In the genomic region with DNA sequence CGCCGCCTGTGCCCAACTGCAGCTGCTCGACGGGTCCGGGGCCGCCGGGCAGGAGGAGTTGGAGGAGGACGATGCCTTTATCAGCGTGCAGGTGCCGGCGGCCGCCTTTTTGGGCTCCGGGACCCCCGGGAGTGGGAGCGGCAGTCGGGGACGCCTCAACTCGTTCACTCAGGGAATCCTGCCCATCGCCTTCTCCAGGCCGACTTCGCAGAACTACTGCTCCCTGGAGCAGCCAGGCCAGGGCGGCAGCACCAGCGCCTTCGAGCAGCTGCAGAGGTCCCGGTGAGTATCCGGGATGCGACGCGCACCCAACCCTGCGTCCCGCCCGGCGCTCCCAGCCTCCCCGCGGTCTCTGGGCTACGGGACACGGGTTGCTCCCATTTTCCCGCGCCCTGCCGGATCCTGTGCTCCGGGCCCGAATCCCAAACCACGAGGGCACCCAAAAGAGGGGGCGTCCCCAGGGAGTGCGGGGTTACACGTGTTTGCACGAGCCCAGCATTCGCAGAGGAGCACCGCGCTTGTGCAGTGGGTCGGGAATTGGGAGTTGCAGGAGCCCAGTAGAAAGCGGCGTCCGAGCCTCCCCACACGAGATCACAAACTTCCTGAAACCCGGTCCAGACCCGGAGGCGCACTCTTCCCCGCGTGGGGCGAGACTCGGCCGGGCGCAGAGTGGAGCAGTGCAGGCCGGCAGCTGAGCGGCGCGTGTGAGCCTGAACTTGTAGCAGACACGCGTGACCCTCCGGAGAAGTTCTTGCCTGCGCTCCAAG, we compare ENCODE assay signal across 8 cellular contexts. TPM values are rescaled to one million over a fixed set of nuclear protein-coding genes. Genes with fewer than 3 reads are reported as not detected.
A peak's percentile ranks its signal among the peaks of the same experiment; 100 is the strongest.
DNase-seq lines count a peak whose midpoint lies in the region; ATAC-seq, FAIRE-seq and TF ChIP-seq lines count a peak whose summit lies in the region.

No MANE protein-coding gene starts in this region.

- peaks cover 14% of the 10 kb centered on the region for H3K4me1 ChIP-seq in muscle layer of colon (ENCODE audit: insufficient read depth, low read length)

- H3K36me3 ChIP-seq in muscle layer of colon (ENCODE audit: insufficient read depth, low read length), result no peaks in the 10 kb centered on the region

- no peak overlapping the region for H3K27ac Mint-ChIP-seq in T-helper 17 cell

- peaks cover 18% of the 10 kb centered on the region for H3K4me1 Mint-ChIP-seq in T-helper 17 cell

- peak overlapping the region; percentile 46 to 56 for H3K4me3 ChIP-seq in muscle layer of colon (ENCODE audit: low read depth in 1 of 2, low read length in 2 of 2)

- peaks cover 55% of the 10 kb centered on the region for H3K27me3 Mint-ChIP-seq in T-helper 17 cell

- peak overlapping the region; percentile 24 for H3K27ac ChIP-seq in muscle layer of colon (ENCODE audit: low read depth, low read length)

- no peak for FAIRE-seq in H54 (lab: Jason Lieb, UNC)

- H3K4me3 Mint-ChIP-seq in T-helper 17 cell, result peak overlapping the region; percentile 72

- peaks cover 13 to 25% of the 10 kb centered on the region in 2 donors for H3K27me3 ChIP-seq in muscle layer of colon (ENCODE audit: control insufficient read depth in 1 of 2, insufficient read depth in 2 of 2, low read length in 2 of 2)

- DNase-seq in GM03348 (ENCODE audit: low spot score), result peak; percentile 77
- no peak for DNase-seq in T-helper 17 cell
- DNase-seq in erythroblast (lab: John Stamatoyannopoulos, UW), result peak; percentile 42 to 50
- peak; percentile 55 for DNase-seq in ureter (ENCODE audit: low spot score)
- no peak for DNase-seq in H54 (ENCODE audit: insufficient read length, low spot score)

- TF ChIP-seq POLR2A in erythroblast (IDR thresholded peaks at IDR 0.05; ENCODE audit: low read length) (no peak), H54 (IDR thresholded peaks at IDR 0.05; ENCODE audit: low read depth, low read length) (no peak)

- H3K36me3 Mint-ChIP-seq in T-helper 17 cell (ENCODE audit: low read depth), result no peaks in the 10 kb centered on the region

- H3K9me3 ChIP-seq in T-helper 17 cell (ENCODE audit: control insufficient read depth, low read length, poor library complexity, severe bottlenecking) (no peaks in the 10 kb centered on the region), muscle layer of colon (ENCODE audit: low read length) (no peaks in the 10 kb centered on the region)

- peak; percentile 24 for ATAC-seq in HG02642 (IDR thresholded peaks at IDR 0.05; ENCODE audit: poor library complexity, unreplicated experiment)
- ATAC-seq in T-helper 17 cell, result peak; percentile 11
- ATAC-seq in GM18858 (IDR thresholded peaks at IDR 0.05; ENCODE audit: unreplicated experiment), result no peak

- no peak overlapping the region for H3K9ac ChIP-seq in muscle layer of colon (ENCODE audit: low read length)

RNA-seq across cellular contexts. Expression of a gene that starts 1.2 kb away (rescaled TPM):
- total RNA-seq in T-helper 17 cell (under 1 TPM in 1 of 2 donors, not detected in 1; 0.73 TPM), ureter (8.1 TPM)

Comparison
In these comparisons a context has a peak if more than half of its experiments do, and no peak if none do; other contexts are left out.
1. DNase-seq: peak in GM03348 (single experiment), erythroblast (2 of 2) and ureter (single experiment); none in T-helper 17 cell (0 of 3) and H54 (single experiment).